In genomic region chr18:34077599-34077998, GRCh38 we compare ENCODE assay signal across 24 cellular contexts.
DNase-seq lines count a peak whose midpoint lies in the region; ATAC-seq and TF ChIP-seq lines count a peak whose summit lies in the region.
"Had no signal": no experiment of that assay in that cellular context is flagged by ENCODE, and none has a peak within 500 bp of the region (broad histone marks: within the 10 kb centered on the region; RNA-seq: fewer than 3 reads in every experiment).

No MANE protein-coding gene starts in this region.

- TF ChIP-seq CTCF in Calu3 (IDR thresholded peaks at IDR 0.05; ENCODE audit: unreplicated experiment) (peak; percentile 23), OCI-LY1 (IDR thresholded peaks at IDR 0.05; ENCODE audit: low read length) (0 out of 2 replicates have a peak, but pooled peaks have one; percentile 8), endothelial cell (IDR thresholded peaks at IDR 0.05; ENCODE audit: unreplicated experiment) (peak; percentile 51), nephron (IDR thresholded peaks at IDR 0.05; ENCODE audit: unreplicated experiment in 3 of 3) (peak; percentile 13 to 34 (median 24)), right atrium auricular region (IDR thresholded peaks at IDR 0.05) (no peak)

- H2AFZ ChIP-seq in OCI-LY1 (ENCODE audit: low read length) = no peak overlapping the region

- no peaks in the 10 kb centered on the region for H3K4me1 ChIP-seq in OCI-LY1 (ENCODE audit: insufficient read depth, low read length, severe bottlenecking)
- H3K4me1 ChIP-seq in right atrium auricular region = no peaks in the 10 kb centered on the region
- H3K4me1 ChIP-seq: heart right ventricle, left ventricle myocardium inferior had no signal

- H3F3A ChIP-seq in OCI-LY1 (ENCODE audit: insufficient read depth, low read length) = no peaks in the 10 kb centered on the region

- no peaks in the 10 kb centered on the region for H3K36me3 Mint-ChIP-seq in Calu3 (ENCODE audit: insufficient read depth, unreplicated experiment)
- H3K36me3 Mint-ChIP-seq in endothelial cell (ENCODE audit: low read depth, unreplicated experiment) = no peaks in the 10 kb centered on the region
- H3K36me3 Mint-ChIP-seq in nephron (ENCODE audit: low read depth) = no peaks in the 10 kb centered on the region
- H3K36me3 Mint-ChIP-seq: activated naive CD8-positive, alpha-beta T cell treated with anti-CD3 and anti-CD28 coated beads for 36 hours; natural killer cell treated with Interleukin-12 subunit alpha and Interleukin-12 subunit beta and Interleukin-15 and Interleukin-18, amount 100 ng/mL, for 72 hours; stimulated activated naive B cell treated with anti-CD40 and anti-IgM and Interleukin-4, amounts not matched to agents 10 μg/mL and 1 μg/mL and 100 μg/mL, for 72 hours had no signal

- CTCF ChIA-PET in Calu3 (lab: Charles Lee) = no interaction called here

- BruUV-seq in Calu3 (replicated peaks; lab: Mats Ljungman, UMichigan) = no TSS peak

- no peaks in the 10 kb centered on the region for H3K4me1 Mint-ChIP-seq in Calu3 (ENCODE audit: low read depth, unreplicated experiment)
- no peaks in the 10 kb centered on the region for H3K4me1 Mint-ChIP-seq in endothelial cell (ENCODE audit: unreplicated experiment)
- H3K4me1 Mint-ChIP-seq in nephron = no peaks in the 10 kb centered on the region
- H3K4me1 Mint-ChIP-seq: activated naive CD8-positive, alpha-beta T cell treated with anti-CD3 and anti-CD28 coated beads for 36 hours; stimulated activated naive B cell treated with anti-CD40 and anti-IgM and Interleukin-4, amounts not matched to agents 10 μg/mL and 1 μg/mL and 100 μg/mL, for 72 hours had no signal

- H3K27me3 ChIP-seq in OCI-LY1 (ENCODE audit: insufficient read depth, low read length) (no peaks in the 10 kb centered on the region), right atrium auricular region (no peaks in the 10 kb centered on the region)
- H3K27me3 ChIP-seq: heart right ventricle had no signal

- intact Hi-C loops in Calu3 (cut with micrococcal nuclease; ENCODE audit: unreplicated experiment) = loop anchor here (5.0 kb wide), 1 partner anchor 235 kb away; no protein-coding TSS in a partner anchor

- H3K27ac ChIP-seq in OCI-LY1 (ENCODE audit: low read depth, low read length, poor library complexity, severe bottlenecking) (no peak overlapping the region), right atrium auricular region (no peak overlapping the region)
- H3K27ac ChIP-seq: heart right ventricle, left ventricle myocardium inferior had no signal

- H3K9me3 Mint-ChIP-seq in Calu3 (ENCODE audit: low read depth, unreplicated experiment) = no peaks in the 10 kb centered on the region
- H3K9me3 Mint-ChIP-seq in endothelial cell (ENCODE audit: unreplicated experiment) = no peaks in the 10 kb centered on the region
- H3K9me3 Mint-ChIP-seq in nephron = no peaks in the 10 kb centered on the region
- H3K9me3 Mint-ChIP-seq: stimulated activated naive B cell treated with anti-CD40 and anti-IgM and Interleukin-4, amounts not matched to agents 10 μg/mL and 1 μg/mL and 100 μg/mL, for 72 hours; T-helper 1 cell treated with Interleukin-12 subunit alpha and Interleukin-12 subunit beta and Interleukin-4 antibody, amounts not matched to agents 30 μg/mL and 1 μg/mL, for 36 hours had no signal

- no peak overlapping the region for H3K4me3 Mint-ChIP-seq in Calu3 (ENCODE audit: low read depth, unreplicated experiment)
- H3K4me3 Mint-ChIP-seq in endothelial cell (ENCODE audit: unreplicated experiment) = no peak overlapping the region
- H3K4me3 Mint-ChIP-seq in nephron = no peak overlapping the region
- H3K4me3 Mint-ChIP-seq: activated naive CD8-positive, alpha-beta T cell treated with anti-CD3 and anti-CD28 coated beads for 36 hours; CD4-positive, alpha-beta T cell; natural killer cell treated with Interleukin-12 subunit alpha and Interleukin-12 subunit beta and Interleukin-15 and Interleukin-18, amount 100 ng/mL, for 72 hours; stimulated activated naive B cell treated with anti-CD40 and anti-IgM and Interleukin-4, amounts not matched to agents 10 μg/mL and 1 μg/mL and 100 μg/mL, for 72 hours; T-helper 1 cell treated with Interleukin-12 subunit alpha and Interleukin-12 subunit beta and Interleukin-4 antibody, amounts not matched to agents 30 μg/mL and 1 μg/mL, for 36 hours had no signal

- no peaks in the 10 kb centered on the region for H3K79me2 ChIP-seq in OCI-LY1 (ENCODE audit: insufficient read depth, low read length)

- H4K20me1 ChIP-seq in OCI-LY1 (ENCODE audit: insufficient read depth, low read length) = no peaks in the 10 kb centered on the region

- H3K27ac Mint-ChIP-seq in Calu3 (ENCODE audit: unreplicated experiment) = no peak overlapping the region
- no peak overlapping the region for H3K27ac Mint-ChIP-seq in endothelial cell (ENCODE audit: unreplicated experiment)
- H3K27ac Mint-ChIP-seq in nephron = no peak overlapping the region
- H3K27ac Mint-ChIP-seq: activated naive CD8-positive, alpha-beta T cell treated with anti-CD3 and anti-CD28 coated beads for 36 hours; CD4-positive, alpha-beta T cell; natural killer cell treated with Interleukin-12 subunit alpha and Interleukin-12 subunit beta and Interleukin-15 and Interleukin-18, amount 100 ng/mL, for 72 hours; stimulated activated naive B cell treated with anti-CD40 and anti-IgM and Interleukin-4, amounts not matched to agents 10 μg/mL and 1 μg/mL and 100 μg/mL, for 72 hours; T-helper 1 cell treated with Interleukin-12 subunit alpha and Interleukin-12 subunit beta and Interleukin-4 antibody, amounts not matched to agents 30 μg/mL and 1 μg/mL, for 36 hours had no signal

- DNase-seq in Calu3 (no peak), endothelial cell (ENCODE audit: low spot score) (no peak), NCI-H345 treated with DMSO at 0.1 percent for 48 hours (lab: John Stamatoyannopoulos, UW; ENCODE audit: unreplicated experiment) (no peak), right atrium auricular region (ENCODE audit: low spot score) (no peak), NCI-H748 treated with DMSO at 0.1 percent for 48 hours (lab: John Stamatoyannopoulos, UW) (no peak)
- DNase-seq: activated CD4-positive, alpha-beta T cell treated with anti-CD3 and anti-CD28 coated beads, Interleukin-2, amount 50 U/mL, for 48 hours; activated CD8-positive, alpha-beta memory T cell treated with anti-CD3 and anti-CD28 coated beads, Interleukin-2, amount 50 U/mL, for 48 hours; activated naive CD8-positive, alpha-beta T cell treated with anti-CD3 and anti-CD28 coated beads for 36 hours; CD4-positive, alpha-beta T cell; heart right ventricle; KG1; left ventricle myocardium inferior; midbrain; NCI-H146; NCI-H82; posterior cingulate gyrus; stimulated activated CD4-positive, alpha-beta T cell treated with anti-CD3 and anti-CD28 coated beads, Interleukin-2, amount 100 ng/mL, for 24 hours; stimulated activated naive B cell treated with anti-CD40 and anti-IgM and Interleukin-4, amounts not matched to agents 10 μg/mL and 1 μg/mL and 100 μg/mL, for 72 hours had no signal

- no peak overlapping the region for H3K9ac ChIP-seq in OCI-LY1 (ENCODE audit: low read length)

- H3K9me2 ChIP-seq in OCI-LY1 (ENCODE audit: low read depth, low read length) = no peaks in the 10 kb centered on the region

- H3K36me3 ChIP-seq in OCI-LY1 (ENCODE audit: insufficient read depth, low read length) = no peaks in the 10 kb centered on the region
- no peaks in the 10 kb centered on the region for H3K36me3 ChIP-seq in right atrium auricular region
- H3K36me3 ChIP-seq: heart right ventricle, left ventricle myocardium inferior had no signal

- H3K4me3 ChIP-seq in OCI-LY1 (ENCODE audit: low read depth, low read length, poor library complexity, severe bottlenecking) (no peak overlapping the region), right atrium auricular region (no peak overlapping the region)
- H3K4me3 ChIP-seq: GM12878, heart right ventricle, left ventricle myocardium inferior had no signal

- H3K27me3 Mint-ChIP-seq in Calu3 (ENCODE audit: unreplicated experiment) = no peaks in the 10 kb centered on the region
- no peaks in the 10 kb centered on the region for H3K27me3 Mint-ChIP-seq in endothelial cell (ENCODE audit: unreplicated experiment)
- H3K27me3 Mint-ChIP-seq in nephron (ENCODE audit: low read depth) = no peaks in the 10 kb centered on the region
- H3K27me3 Mint-ChIP-seq: activated naive CD8-positive, alpha-beta T cell treated with anti-CD3 and anti-CD28 coated beads for 36 hours; CD4-positive, alpha-beta T cell; natural killer cell treated with Interleukin-12 subunit alpha and Interleukin-12 subunit beta and Interleukin-15 and Interleukin-18, amount 100 ng/mL, for 72 hours; stimulated activated naive B cell treated with anti-CD40 and anti-IgM and Interleukin-4, amounts not matched to agents 10 μg/mL and 1 μg/mL and 100 μg/mL, for 72 hours had no signal

- H3K9me3 ChIP-seq in OCI-LY1 (ENCODE audit: low read length) (no peaks in the 10 kb centered on the region), right atrium auricular region (no peaks in the 10 kb centered on the region)
- H3K9me3 ChIP-seq: heart right ventricle, left ventricle myocardium inferior had no signal

- H3K4me2 ChIP-seq in OCI-LY1 (ENCODE audit: low read length) = no peak overlapping the region

- no peak for ATAC-seq in GM21447 (IDR thresholded peaks at IDR 0.05; ENCODE audit: unreplicated experiment)
- ATAC-seq: GM12878; heart right ventricle; natural killer cell treated with Interleukin-12 subunit alpha and Interleukin-12 subunit beta and Interleukin-15 and Interleukin-18, amount 100 ng/mL, for 72 hours; stimulated activated naive B cell treated with anti-CD40 and anti-IgM and Interleukin-4, amounts not matched to agents 10 μg/mL and 1 μg/mL and 100 μg/mL, for 72 hours had no signal

Comparison
In these comparisons a context has a peak if more than half of its experiments do, and no peak if none do; other contexts are left out.
1. CTCF ChIP-seq: peak in Calu3 (single experiment), OCI-LY1 (single experiment), endothelial cell (single experiment) and nephron (3 of 3); none in right atrium auricular region (0 of 2).